7 cellular contexts compared by ENCODE assay signal in the genomic region with DNA sequence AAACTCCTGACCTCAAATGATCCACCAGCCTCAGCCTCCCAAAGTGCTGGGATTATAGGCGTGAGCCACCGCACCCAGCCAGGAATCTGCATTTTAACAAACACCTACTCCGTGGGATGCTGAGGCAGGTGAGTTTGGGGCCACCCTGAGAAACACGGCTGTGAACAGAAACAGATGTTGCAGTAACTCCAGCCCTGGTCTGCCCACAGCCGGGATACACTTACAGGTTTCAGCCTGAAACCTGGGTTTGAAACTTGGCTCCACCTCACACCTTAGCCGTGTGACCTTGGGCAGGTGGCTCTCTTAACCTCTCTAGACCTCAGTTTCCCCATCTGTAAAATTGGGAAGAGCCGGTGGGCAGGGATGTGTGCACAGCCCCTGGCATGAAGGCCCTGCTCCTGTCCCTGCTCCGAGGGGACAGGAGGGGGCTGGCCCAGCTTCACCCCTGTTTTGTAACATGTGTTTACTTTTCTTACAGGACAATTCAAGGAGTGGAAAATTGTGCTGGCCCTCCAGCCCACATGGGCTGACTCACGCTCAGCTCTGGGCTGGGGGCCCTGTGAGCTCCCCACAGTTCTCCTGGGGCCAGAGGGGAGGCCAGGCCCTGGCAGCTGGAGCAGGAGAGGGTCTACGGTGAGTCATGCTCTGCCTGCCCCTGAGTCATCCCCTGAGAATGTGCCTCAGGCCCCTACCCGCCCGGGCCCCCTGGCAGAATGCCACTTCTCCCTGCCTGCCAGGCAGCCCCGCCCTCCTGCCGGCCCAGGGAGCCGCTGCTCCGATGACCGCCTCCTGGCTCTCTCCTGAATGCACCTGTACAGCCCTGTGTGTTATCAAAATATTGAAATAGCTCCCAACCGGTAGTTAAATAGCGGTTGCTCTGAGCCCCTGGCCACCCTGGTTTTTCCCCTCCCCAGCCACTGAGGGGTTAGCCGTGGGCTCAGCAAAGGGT. TPM values are rescaled to one million over a fixed set of nuclear protein-coding genes. Genes with fewer than 3 reads are reported as not detected.
A peak's percentile ranks its signal among the peaks of the same experiment; 100 is the strongest.
DNase-seq lines count a peak whose midpoint lies in the region; ATAC-seq and TF ChIP-seq lines count a peak whose summit lies in the region.

No MANE protein-coding gene starts in this region.

- POLR2A ChIA-PET in HEK293T (lab: Yijun Ruan, JAX) = interaction anchor here (0.6 to 1.3 kb wide), 3 partner anchors 11 to 176 kb away, joined by 3 to 5 read pairs (median 4); a partner anchor contains a TSS
- POLR2A ChIA-PET in OCI-LY7 (lab: Charles Lee) = no interaction called here

- in situ Hi-C loops in transverse colon (cut with MboI; ENCODE audit: low pct_ligation_motif_present in 1 of 4, low pct_unique_long_range_greater_than_20kb in 1 of 4, low sequenced_read_pairs in 3 of 4) = loop anchor here in 1 of 4 donors (10.0 kb wide), 1 partner anchor 100 kb away; a partner anchor contains a TSS

- no peak overlapping the region for H2AFZ ChIP-seq in OCI-LY7 (ENCODE audit: low read length)

- no peaks in the 10 kb centered on the region for H3K79me2 ChIP-seq in OCI-LY7 (ENCODE audit: insufficient read depth, low read depth, low read length)

- H3K4me3 ChIP-seq in choroid plexus epithelial cell (ENCODE audit: low read depth, low read length) (no peak overlapping the region), liver (ENCODE audit: low read depth in 1 of 3, low read length in 3 of 3) (no peak overlapping the region), transverse colon (no peak overlapping the region), OCI-LY7 (ENCODE audit: low read depth, low read length, poor library complexity, severe bottlenecking) (no peak overlapping the region)

- TF ChIP-seq CTCF in choroid plexus epithelial cell (conservative IDR thresholded peaks at IDR 0.05; ENCODE audit: low read depth, low read length) (no peak), liver (IDR thresholded peaks at IDR 0.05; ENCODE audit: low read depth, low read length, missing input control) (no peak), transverse colon (IDR thresholded peaks at IDR 0.05) (no peak), OCI-LY7 (conservative IDR thresholded peaks at IDR 0.05; ENCODE audit: low read length) (no peak)

- no peaks in the 10 kb centered on the region for H4K20me1 ChIP-seq in OCI-LY7 (ENCODE audit: insufficient read depth, low read length)

- H3K4me1 ChIP-seq in liver (ENCODE audit: control insufficient read depth in 4 of 4, insufficient read depth in 4 of 4, low read length in 3 of 4) (peaks cover 4 to 15% (median 10%) of the 10 kb centered on the region in 4 donors), transverse colon (peaks cover 20 to 35% (median 29%) of the 10 kb centered on the region in 4 donors), OCI-LY7 (ENCODE audit: insufficient read depth, low read length, poor library complexity, severe bottlenecking) (no peaks in the 10 kb centered on the region)

- H3K4me2 ChIP-seq in OCI-LY7 (ENCODE audit: low read length) = no peak overlapping the region

- DNase-seq in HEK293T (ENCODE audit: extremely low spot score) = peak; percentile 54
- peak; percentile 91 for DNase-seq in NCI-H345 treated with DMSO at 0.1 percent for 48 hours (lab: John Stamatoyannopoulos, UW; ENCODE audit: unreplicated experiment)
- peak; percentile 97 for DNase-seq in choroid plexus epithelial cell (ENCODE audit: low read depth)
- peak; percentile 84 for DNase-seq in transverse colon
- no peak for DNase-seq in OCI-LY7 (ENCODE audit: low spot score)

- BruUV-seq in OCI-LY7 (replicated peaks; lab: Mats Ljungman, UMichigan) = no TSS peak

- no peak for ATAC-seq in GM21825 (IDR thresholded peaks at IDR 0.05; ENCODE audit: unreplicated experiment)

- intact Hi-C loops in transverse colon (cut with DNase I; ENCODE audit: low total_unique reads) = no loop called here
- intact Hi-C loops in OCI-LY7 (cut with micrococcal nuclease; ENCODE audit: unreplicated experiment) = no loop called here

- no peak overlapping the region for H3K9ac ChIP-seq in liver (ENCODE audit: low read depth in 1 of 2, low read length in 2 of 2)

- H3K9me2 ChIP-seq in OCI-LY7 (ENCODE audit: insufficient read depth, low read length) = no peaks in the 10 kb centered on the region

- peak in 1 of 2 donors; percentile 50 for TF ChIP-seq RAD21 in liver (IDR thresholded peaks at IDR 0.05)

- 36% methylated on average over 20 of the region's 20 CpGs for WGBS in liver
- 37% methylated on average over 16 of the region's 20 CpGs; no CpG with 5 or more reads in 1 of the 2 donors for WGBS in transverse colon (ENCODE audit: low coverage in 1 of 2), 2 donors

- H3K27ac ChIP-seq in liver (ENCODE audit: low read depth in 1 of 2, low read length in 2 of 2) (peak overlapping the region; percentile 47 to 57), transverse colon (peak overlapping the region; percentile 60 to 89 (median 79)), OCI-LY7 (ENCODE audit: low read depth, low read length, poor library complexity, severe bottlenecking) (no peak overlapping the region)

- CTCF ChIA-PET in HEK293T (lab: Yijun Ruan, JAX) = no interaction called here
- CTCF ChIA-PET in OCI-LY7 (lab: Charles Lee; ENCODE audit: unreplicated experiment) = no interaction called here

- H3K36me3 ChIP-seq in liver (ENCODE audit: control insufficient read depth in 4 of 4, insufficient read depth in 3 of 4, low read depth in 1 of 4, low read length in 3 of 4) = no peaks in the 10 kb centered on the region
- no peaks in the 10 kb centered on the region for H3K36me3 ChIP-seq in transverse colon
- no peaks in the 10 kb centered on the region for H3K36me3 ChIP-seq in OCI-LY7 (ENCODE audit: insufficient read depth, low read length)

- TF ChIP-seq EP300 in transverse colon (IDR thresholded peaks at IDR 0.05; ENCODE audit: low read depth) = peak; percentile 27

- H3K27me3 ChIP-seq in liver (ENCODE audit: control insufficient read depth in 4 of 4, insufficient read depth in 4 of 4, low read length in 3 of 4) (no peaks in the 10 kb centered on the region), transverse colon (no peaks in the 10 kb centered on the region)

- TF ChIP-seq POLR2A in transverse colon (IDR thresholded peaks at IDR 0.05) = no peak

- H3K9me3 ChIP-seq in liver (ENCODE audit: control insufficient read depth in 4 of 4, low read length in 3 of 4) = no peaks in the 10 kb centered on the region
- H3K9me3 ChIP-seq in transverse colon = no peaks in the 10 kb centered on the region
- no peaks in the 10 kb centered on the region for H3K9me3 ChIP-seq in OCI-LY7 (ENCODE audit: low read length)

TF ChIP-seq in HEK293T, 16 proteins besides CTCF, POLR2A, EP300 and RAD21:
- TF ChIP-seq NFRKB (IDR thresholded peaks at IDR 0.05) (no peak), FOXA1 (IDR thresholded peaks at IDR 0.05) (no peak)

TF ChIP-seq in liver, 16 proteins besides CTCF, POLR2A, EP300 and RAD21:
- TF ChIP-seq, protein P1, sequence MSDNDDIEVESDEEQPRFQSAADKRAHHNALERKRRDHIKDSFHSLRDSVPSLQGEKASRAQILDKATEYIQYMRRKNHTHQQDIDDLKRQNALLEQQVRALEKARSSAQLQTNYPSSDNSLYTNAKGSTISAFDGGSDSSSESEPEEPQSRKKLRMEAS (IDR thresholded peaks at IDR 0.05) = no peak
- TF ChIP-seq FOXA1 (IDR thresholded peaks at IDR 0.05) (no peak), NR2F2 (IDR thresholded peaks at IDR 0.05) (no peak), YY1 (IDR thresholded peaks at IDR 0.05) (no peak), HNF4A (conservative IDR thresholded peaks at IDR 0.05) (no peak), FOXA2 (IDR thresholded peaks at IDR 0.05) (peak; percentile 27), HNF4G (IDR thresholded peaks at IDR 0.05) (no peak), JUND (IDR thresholded peaks at IDR 0.05) (peak in 1 of 2 donors; percentile 82), RXRA (IDR thresholded peaks at IDR 0.05) (peak in 1 of 2 donors; percentile 42), EGR1 (IDR thresholded peaks at IDR 0.05; ENCODE audit: low read depth in 2 of 2) (no peak)
- TF ChIP-seq, protein P2, sequence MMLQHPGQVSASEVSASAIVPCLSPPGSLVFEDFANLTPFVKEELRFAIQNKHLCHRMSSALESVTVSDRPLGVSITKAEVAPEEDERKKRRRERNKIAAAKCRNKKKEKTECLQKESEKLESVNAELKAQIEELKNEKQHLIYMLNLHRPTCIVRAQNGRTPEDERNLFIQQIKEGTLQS (IDR thresholded peaks at IDR 0.05) = peak; percentile 32
- TF ChIP-seq, protein P3, sequence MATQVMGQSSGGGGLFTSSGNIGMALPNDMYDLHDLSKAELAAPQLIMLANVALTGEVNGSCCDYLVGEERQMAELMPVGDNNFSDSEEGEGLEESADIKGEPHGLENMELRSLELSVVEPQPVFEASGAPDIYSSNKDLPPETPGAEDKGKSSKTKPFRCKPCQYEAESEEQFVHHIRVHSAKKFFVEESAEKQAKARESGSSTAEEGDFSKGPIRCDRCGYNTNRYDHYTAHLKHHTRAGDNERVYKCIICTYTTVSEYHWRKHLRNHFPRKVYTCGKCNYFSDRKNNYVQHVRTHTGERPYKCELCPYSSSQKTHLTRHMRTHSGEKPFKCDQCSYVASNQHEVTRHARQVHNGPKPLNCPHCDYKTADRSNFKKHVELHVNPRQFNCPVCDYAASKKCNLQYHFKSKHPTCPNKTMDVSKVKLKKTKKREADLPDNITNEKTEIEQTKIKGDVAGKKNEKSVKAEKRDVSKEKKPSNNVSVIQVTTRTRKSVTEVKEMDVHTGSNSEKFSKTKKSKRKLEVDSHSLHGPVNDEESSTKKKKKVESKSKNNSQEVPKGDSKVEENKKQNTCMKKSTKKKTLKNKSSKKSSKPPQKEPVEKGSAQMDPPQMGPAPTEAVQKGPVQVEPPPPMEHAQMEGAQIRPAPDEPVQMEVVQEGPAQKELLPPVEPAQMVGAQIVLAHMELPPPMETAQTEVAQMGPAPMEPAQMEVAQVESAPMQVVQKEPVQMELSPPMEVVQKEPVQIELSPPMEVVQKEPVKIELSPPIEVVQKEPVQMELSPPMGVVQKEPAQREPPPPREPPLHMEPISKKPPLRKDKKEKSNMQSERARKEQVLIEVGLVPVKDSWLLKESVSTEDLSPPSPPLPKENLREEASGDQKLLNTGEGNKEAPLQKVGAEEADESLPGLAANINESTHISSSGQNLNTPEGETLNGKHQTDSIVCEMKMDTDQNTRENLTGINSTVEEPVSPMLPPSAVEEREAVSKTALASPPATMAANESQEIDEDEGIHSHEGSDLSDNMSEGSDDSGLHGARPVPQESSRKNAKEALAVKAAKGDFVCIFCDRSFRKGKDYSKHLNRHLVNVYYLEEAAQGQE (IDR thresholded peaks at IDR 0.05) = no peak

RNA-seq across cellular contexts. Expression of a gene that starts 7.7 kb away (rescaled TPM):
- total RNA-seq in liver (10 to 100 TPM in 1 of 2 donors, 1 to 10 TPM in 1; 2.1 to 26.0 TPM), transverse colon (10 to 100 TPM; 13.5 to 28.8 (median 22.8) TPM), OCI-LY7 (2022) (not detected in 2 replicates)
- polyA plus RNA-seq in liver = 1 to 10 TPM; 5.4 to 6.8 TPM
- not detected in 2 replicates for total RNA-seq in OCI-LY7 (2014; rRNA removed; shearing (Covaris generic))

RNA-seq across cellular contexts. Expression of a gene that starts 13.5 kb away (rescaled TPM):
- total RNA-seq in liver (under 1 TPM; 0.17 to 0.65 TPM), transverse colon (1 to 10 TPM in 1 of 4 donors, under 1 TPM in 3; 0.32 to 6.2 (median 0.53) TPM), OCI-LY7 (2022) (not detected in 2 replicates)
- under 1 TPM; 0.03 to 0.07 TPM for polyA plus RNA-seq in liver
- not detected in 2 replicates for total RNA-seq in OCI-LY7 (2014; rRNA removed; shearing (Covaris generic))
